8 cellular contexts compared by ENCODE assay signal in the genomic region with DNA sequence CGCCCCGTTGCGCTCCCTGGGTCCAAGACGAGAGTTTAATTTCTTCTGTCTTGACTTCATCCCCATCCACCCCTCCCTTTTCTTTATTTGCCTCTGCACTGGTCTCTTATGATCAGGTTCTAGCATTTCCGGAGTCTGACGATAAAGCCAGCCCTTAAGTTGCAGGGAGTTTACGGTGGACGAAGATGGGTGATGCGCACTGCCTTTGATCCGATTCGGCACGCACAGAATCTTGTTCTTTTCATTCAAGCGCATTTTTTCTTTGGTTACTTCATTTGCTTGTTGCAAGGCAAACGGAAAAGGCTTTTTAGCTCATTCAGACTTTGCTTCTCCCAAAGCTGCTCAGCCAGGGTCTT. TPM values are rescaled to one million over a fixed set of nuclear protein-coding genes. Genes with fewer than 3 reads are reported as not detected.
DNase-seq lines count a peak whose midpoint lies in the region; ATAC-seq, FAIRE-seq and TF ChIP-seq lines count a peak whose summit lies in the region.

No MANE protein-coding gene starts in this region.

- H3K4me3 Mint-ChIP-seq in Calu3 (ENCODE audit: low read depth, unreplicated experiment), result peak overlapping the region; percentile 80

- no peaks in the 10 kb centered on the region for H3K79me1 ChIP-seq in neuronal stem cell (ENCODE audit: low read depth, low read length)

- no peak overlapping the region for H3K23ac ChIP-seq in neuronal stem cell (ENCODE audit: low read depth, low read length, poor library complexity)

- no peak overlapping the region for H4K8ac ChIP-seq in neuronal stem cell (ENCODE audit: low read depth, low read length)

- no peak overlapping the region for H2AK5ac ChIP-seq in neuronal stem cell (ENCODE audit: low read depth, low read length)

- H3K4me3 ChIP-seq in KMS-11 (IDR thresholded peaks at IDR 0.05; ENCODE audit: insufficient read depth, low read depth, low read length) (no peak overlapping the region), dorsolateral prefrontal cortex (peak overlapping the region; percentile 44 to 80 (median 69)), neuronal stem cell (ENCODE audit: low read length in 2 of 2) (peak overlapping the region; percentile 46 to 89)

- no peak for FAIRE-seq in GM19239 (lab: Jason Lieb, UNC)

- peaks cover 8% of the 10 kb centered on the region for H3K4me1 Mint-ChIP-seq in Calu3 (ENCODE audit: low read depth, unreplicated experiment)

- in situ Hi-C loops in G401 (cut with HindIII; ENCODE audit: low sequenced_read_pairs), result no loop called here

- H4K20me1 ChIP-seq in KMS-11 (ENCODE audit: insufficient read depth), result no peaks in the 10 kb centered on the region

- intact Hi-C loops in Calu3 (cut with micrococcal nuclease; ENCODE audit: unreplicated experiment) (loop anchor here (10.0 kb wide), 1 partner anchor 189 kb away; no protein-coding TSS in a partner anchor), dorsolateral prefrontal cortex (cut with DNase I) (no loop called here)

- no peak overlapping the region for H3K27ac Mint-ChIP-seq in Calu3 (ENCODE audit: unreplicated experiment)

- H3K36me3 Mint-ChIP-seq in Calu3 (ENCODE audit: insufficient read depth, unreplicated experiment), result peaks cover 14% of the 10 kb centered on the region

- no peak for TF ChIP-seq CTCF in Calu3 (IDR thresholded peaks at IDR 0.05; ENCODE audit: unreplicated experiment)
- no peak for TF ChIP-seq CTCF in KMS-11 (conservative IDR thresholded peaks at IDR 0.05; ENCODE audit: low read depth, low read length)
- TF ChIP-seq CTCF in dorsolateral prefrontal cortex (IDR thresholded peaks at IDR 0.05 in 54 of 56, conservative IDR thresholded peaks at IDR 0.05 in 2 of 56; ENCODE audit: low read depth in 1 of 56, partially characterized antibody in 56 of 56), result no peak

- no peak overlapping the region for H3K18ac ChIP-seq in neuronal stem cell (ENCODE audit: low read length)

- H3K4ac ChIP-seq in neuronal stem cell (ENCODE audit: low read length), result no peak overlapping the region

- H3K4me2 ChIP-seq in KMS-11, result peak overlapping the region; percentile 76
- peak overlapping the region; percentile 99 for H3K4me2 ChIP-seq in neuronal stem cell (ENCODE audit: insufficient read depth, low read length, poor library complexity, severe bottlenecking)

- H3K9me3 Mint-ChIP-seq in Calu3 (ENCODE audit: low read depth, unreplicated experiment), result no peaks in the 10 kb centered on the region

- H3K36me3 ChIP-seq in KMS-11 (ENCODE audit: insufficient read depth) (no peaks in the 10 kb centered on the region), neuronal stem cell (replicated peaks in 1 of 2; ENCODE audit: control insufficient read depth in 2 of 2, insufficient read depth in 2 of 2, low read length in 2 of 2) (no peaks in the 10 kb centered on the region)

- no peak overlapping the region for H3K9ac ChIP-seq in KMS-11
- no peak overlapping the region for H3K9ac ChIP-seq in neuronal stem cell (ENCODE audit: low read depth, low read length, poor library complexity)

- H3K27me3 ChIP-seq in KMS-11 (ENCODE audit: insufficient read depth, low read depth) (no peaks in the 10 kb centered on the region), dorsolateral prefrontal cortex (peaks cover 0 to 44% (median 8%) of the 10 kb centered on the region in 45 donors), neuronal stem cell (ENCODE audit: control insufficient read depth in 3 of 3, insufficient read depth in 3 of 3, low read depth in 1 of 3, low read length in 3 of 3) (peaks cover 0 to 77% (median 15%) of the 10 kb centered on the region in 3 experiments)

- CTCF ChIA-PET in Calu3 (lab: Charles Lee), result interaction anchor here (1.1 kb wide), 1 partner anchor 161 kb away, joined by 6 read pairs; no protein-coding TSS in a partner anchor

- H3K9me3 ChIP-seq in neuronal stem cell (replicated peaks in 1 of 2; ENCODE audit: control insufficient read depth in 2 of 2, insufficient read depth in 1 of 2, low read depth in 1 of 2, low read length in 2 of 2), result no peaks in the 10 kb centered on the region

- H2BK15ac ChIP-seq in neuronal stem cell (ENCODE audit: low read length), result no peak overlapping the region

- no TSS peak for BruUV-seq in Calu3 (replicated peaks; lab: Mats Ljungman, UMichigan)

- H3K79me2 ChIP-seq in KMS-11 (ENCODE audit: insufficient read depth, low read depth), result no peaks in the 10 kb centered on the region

- H2BK5ac ChIP-seq in neuronal stem cell (ENCODE audit: low read length), result no peak overlapping the region

- peak overlapping the region; percentile 50 for H2BK12ac ChIP-seq in neuronal stem cell (ENCODE audit: low read length)

- peaks cover 7% of the 10 kb centered on the region for H3K4me1 ChIP-seq in KMS-11 (ENCODE audit: low read depth, poor library complexity, severe bottlenecking)
- H3K4me1 ChIP-seq in neuronal stem cell (ENCODE audit: control insufficient read depth in 2 of 2, insufficient read depth in 1 of 2, low read depth in 1 of 2, low read length in 2 of 2), result peaks cover 0 to 3% of the 10 kb centered on the region in 2 donors

- no peak for ATAC-seq in HG03045 (IDR thresholded peaks at IDR 0.05; ENCODE audit: unreplicated experiment)

- DNase-seq in Calu3 (no peak), dorsolateral prefrontal cortex (no peak), neuronal stem cell (ENCODE audit: low spot score) (peak; percentile 31), GM19239 (ENCODE audit: insufficient read length, low spot score) (no peak), DMS153 (lab: John Stamatoyannopoulos, UW) (no peak), G401 (ENCODE audit: low spot score) (no peak)

- no peak overlapping the region for H3K27ac ChIP-seq in KMS-11
- peak overlapping the region in 50 of 59 donors; percentile 3 to 89 (median 76) for H3K27ac ChIP-seq in dorsolateral prefrontal cortex
- H3K27ac ChIP-seq in neuronal stem cell (replicated peaks; ENCODE audit: low read length), result no peak overlapping the region

- no peak overlapping the region for H4K91ac ChIP-seq in neuronal stem cell (ENCODE audit: low read depth, low read length, poor library complexity)

- H2AFZ ChIP-seq in KMS-11 (ENCODE audit: low read depth) (peak overlapping the region; percentile 92; the same call in 1 of the 2 replicates), neuronal stem cell (ENCODE audit: low read length) (peak overlapping the region; percentile 96)

- no CpG with 5 or more reads among the region's 14 CpGs for WGBS in neuronal stem cell (ENCODE audit: extremely low coverage in 2 of 2, insufficient read length in 2 of 2, insufficient replicate concordance in 1 of 2), 2 donors

- peaks cover 82% of the 10 kb centered on the region for H3K27me3 Mint-ChIP-seq in Calu3 (ENCODE audit: unreplicated experiment)

- H2BK120ac ChIP-seq in neuronal stem cell (ENCODE audit: low read depth, low read length), result no peak overlapping the region

- H3K14ac ChIP-seq in neuronal stem cell (ENCODE audit: low read length), result no peak overlapping the region

RNA-seq across cellular contexts. Expression of gene MCTP1, which starts 0.5 kb away (rescaled TPM):
- 22.3 and 28.4 TPM in 2 replicates for total RNA-seq in Calu3 (2022)
- 100 to 1,000 TPM in 39 of 120 experiments, 10 to 100 TPM in 81; 41.4 to 146 (median 92.0) TPM for total RNA-seq in dorsolateral prefrontal cortex
- polyA plus RNA-seq in neuronal stem cell (2013, experiment 1 of 2), result 1.2 TPM
- polyA plus RNA-seq in neuronal stem cell (2013, experiment 2 of 2), result 1.3 TPM
- not detected in 2 replicates for total RNA-seq in G401 (2014; rRNA removed; shearing (Covaris generic))

Comparison
In these comparisons a context has a peak if more than half of its experiments do, and no peak if none do; other contexts are left out.
1. H3K27ac ChIP-seq: peak in dorsolateral prefrontal cortex (50 of 59); none in KMS-11 (single experiment) and neuronal stem cell (single experiment).
2. RNA of gene MCTP1, which starts 0.5 kb away (total RNA-seq): 41.4 to 146 TPM in dorsolateral prefrontal cortex and 22.3 to 28.4 TPM in Calu3; not detected in G401; every median in the first group is over 10 times any median in the second.